9 cellular contexts compared by ENCODE assay signal in genomic region chr14:55752580-55753365, GRCh38.
DNase-seq lines count a peak whose midpoint lies in the region; ATAC-seq and TF ChIP-seq lines count a peak whose summit lies in the region.
"Had no signal": no experiment of that assay in that cellular context is flagged by ENCODE, and none has a peak within 500 bp of the region (broad histone marks: within the 10 kb centered on the region; RNA-seq: fewer than 3 reads in every experiment).

No MANE protein-coding gene starts in this region.

- H3K79me2 ChIP-seq in HCT116 (ENCODE audit: insufficient read depth, low read length), result no peaks in the 10 kb centered on the region

- no peaks in the 10 kb centered on the region for H4K20me1 ChIP-seq in HCT116 (ENCODE audit: insufficient read depth)

- no peak for TF ChIP-seq CTCF in HCT116 (IDR thresholded peaks at IDR 0.05 in 2 of 3, conservative IDR thresholded peaks at IDR 0.05 in 1 of 3; ENCODE audit: borderline replicate concordance in 1 of 3, insufficient read depth in 1 of 3, low read depth in 2 of 3, low read length in 2 of 3)
- TF ChIP-seq CTCF in fibroblast of the aortic adventitia (IDR thresholded peaks at IDR 0.05; ENCODE audit: insufficient read depth, low read length), result no peak
- no peak for TF ChIP-seq CTCF in thyroid gland (IDR thresholded peaks at IDR 0.05)
- no peak for TF ChIP-seq CTCF in sigmoid colon (IDR thresholded peaks at IDR 0.05)

- TF ChIP-seq EP300 in sigmoid colon (IDR thresholded peaks at IDR 0.05), result no peak

- H3K4me3 ChIP-seq in HCT116 (replicated peaks in 1 of 2; ENCODE audit: low read depth in 1 of 2, low read length in 2 of 2) (no peak overlapping the region), fibroblast of the aortic adventitia (ENCODE audit: low read depth, low read length) (no peak overlapping the region), thyroid gland (replicated peaks in 1 of 3) (no peak overlapping the region), sigmoid colon (no peak overlapping the region)

- intact Hi-C loops in HCT116 (cut with micrococcal nuclease), result no loop called here
- intact Hi-C loops in thyroid gland (cut with DNase I), result no loop called here
- intact Hi-C loops in sigmoid colon (cut with DNase I), result no loop called here

- peak overlapping the region; percentile 48 for H3K4me2 ChIP-seq in HCT116 (ENCODE audit: low read length)

- no TSS peak for BruUV-seq in HCT116 (replicated peaks; lab: Mats Ljungman, UMichigan)

- no peak for DNase-seq in HCT116 (ENCODE audit: low read depth, low spot score)
- peak; percentile 20 for DNase-seq in NCI-H774 (lab: John Stamatoyannopoulos, UW)
- DNase-seq in fibroblast of the aortic adventitia (ENCODE audit: low read depth), result peak; percentile 70
- DNase-seq in thyroid gland, result peak; percentile 69 to 77
- no peak for DNase-seq in occipital lobe (lab: John Stamatoyannopoulos, UW)
- no peak for DNase-seq in sigmoid colon
- no peak for DNase-seq in MV-4-11 (lab: John Stamatoyannopoulos, UW)
- DNase-seq: activated CD4-positive, alpha-beta memory T cell treated with anti-CD3 and anti-CD28 coated beads, Interleukin-2, amount 10 ng/mL, durations not matched to agents 7 days and 5 days; natural killer cell had no signal

- RAD21 ChIA-PET in HCT116 (lab: Charles Lee; ENCODE audit: low non-redundant PET in 1 of 2, low total read pairs in 2 of 2, uncharacterized antibody in 2 of 2, unreplicated experiment in 2 of 2), result no interaction called here

- TF ChIP-seq RAD21 in HCT116 (IDR thresholded peaks at IDR 0.05; ENCODE audit: low read depth), result no peak

- POLR2A ChIA-PET in HCT116 (lab: Charles Lee), result no interaction called here

- H3K4me1 ChIP-seq in HCT116 (ENCODE audit: control insufficient read depth in 1 of 2, insufficient read depth in 2 of 2, low read length in 2 of 2), result peaks cover 17 to 26% of the 10 kb centered on the region in 2 experiments
- peaks cover 10 to 19% of the 10 kb centered on the region in 2 donors for H3K4me1 ChIP-seq in thyroid gland
- peaks cover 0 to 12% (median 11%) of the 10 kb centered on the region in 4 donors for H3K4me1 ChIP-seq in sigmoid colon

- H3K36me3 ChIP-seq in HCT116 (ENCODE audit: control insufficient read depth in 1 of 2, insufficient read depth in 2 of 2, low read length in 2 of 2), result no peaks in the 10 kb centered on the region
- no peaks in the 10 kb centered on the region for H3K36me3 ChIP-seq in thyroid gland
- no peaks in the 10 kb centered on the region for H3K36me3 ChIP-seq in sigmoid colon

- H3K27me3 ChIP-seq in HCT116 (ENCODE audit: insufficient read depth, low read length), result no peaks in the 10 kb centered on the region
- no peaks in the 10 kb centered on the region for H3K27me3 ChIP-seq in thyroid gland
- no peaks in the 10 kb centered on the region for H3K27me3 ChIP-seq in sigmoid colon

- no peak for TF ChIP-seq POLR2A in HCT116 (IDR thresholded peaks at IDR 0.05; ENCODE audit: borderline replicate concordance, extremely low read depth, insufficient read depth, insufficient read length)
- TF ChIP-seq POLR2A in thyroid gland (IDR thresholded peaks at IDR 0.05), result no peak
- TF ChIP-seq POLR2A in sigmoid colon (IDR thresholded peaks at IDR 0.05), result no peak

- peak; percentile 46 for ATAC-seq in HCT116
- ATAC-seq: natural killer cell had no signal

- H3K27ac ChIP-seq in HCT116 (ENCODE audit: low read depth, low read length) (0 out of 2 replicates have a peak overlapping the region, but pooled peaks have one; percentile 7), thyroid gland (peak overlapping the region in 1 of 3 donors; percentile 64), sigmoid colon (no peak overlapping the region)

- 65 to 69% methylated on average over 7 of the region's 7 CpGs for WGBS in thyroid gland, 2 donors
- 56 to 69% methylated on average over 7 of the region's 7 CpGs for WGBS in sigmoid colon, 2 donors

- H3K9me3 ChIP-seq in HCT116 (ENCODE audit: control insufficient read depth in 1 of 2, insufficient read depth in 1 of 2, low read depth in 1 of 2, low read length in 2 of 2) (no peaks in the 10 kb centered on the region), thyroid gland (no peaks in the 10 kb centered on the region), sigmoid colon (no peaks in the 10 kb centered on the region)

- H3K9me2 ChIP-seq in HCT116 (ENCODE audit: insufficient read depth), result no peaks in the 10 kb centered on the region

- CTCF ChIA-PET in HCT116 (lab: Charles Lee), result no interaction called here

- H3K9ac ChIP-seq in HCT116 (ENCODE audit: low read length), result no peak overlapping the region

- no peak overlapping the region for H2AFZ ChIP-seq in HCT116 (ENCODE audit: low read depth, low read length, poor library complexity, severe bottlenecking)

TF ChIP-seq in HCT116, 20 proteins besides CTCF, POLR2A, EP300 and RAD21:
- TF ChIP-seq ZFX (IDR thresholded peaks at IDR 0.05) (no peak), YY1 (IDR thresholded peaks at IDR 0.05; ENCODE audit: extremely low read depth, insufficient replicate concordance, low read depth, low read length) (no peak), SIN3A (IDR thresholded peaks at IDR 0.05; ENCODE audit: low read depth) (no peak), POLR2AphosphoS5 (IDR thresholded peaks at IDR 0.05; ENCODE audit: low read depth, low read length) (no peak), SP1 (IDR thresholded peaks at IDR 0.05; ENCODE audit: low read depth) (no peak), REST (IDR thresholded peaks at IDR 0.05; ENCODE audit: low read depth) (no peak), EGR1 (IDR thresholded peaks at IDR 0.05; ENCODE audit: low read depth) (no peak), TCF7L2 (IDR thresholded peaks at IDR 0.05; ENCODE audit: borderline replicate concordance, extremely low read depth, insufficient read depth, insufficient read length) (no peak), MAX (IDR thresholded peaks at IDR 0.05) (no peak), CEBPB (IDR thresholded peaks at IDR 0.05; ENCODE audit: low read depth) (no peak), FOSL1 (IDR thresholded peaks at IDR 0.05; ENCODE audit: low read depth) (no peak), ATF3 (IDR thresholded peaks at IDR 0.05) (no peak), EZH2phosphoT487 (IDR thresholded peaks at IDR 0.05; ENCODE audit: borderline replicate concordance) (no peak), JUND (IDR thresholded peaks at IDR 0.05) (no peak), EZH2 (IDR thresholded peaks at IDR 0.05) (no peak), ZBTB33 (IDR thresholded peaks at IDR 0.05; ENCODE audit: extremely low read depth, insufficient replicate concordance, low read length) (no peak), CBX3 (IDR thresholded peaks at IDR 0.05; ENCODE audit: low read depth) (no peak), ELF1 (IDR thresholded peaks at IDR 0.05; ENCODE audit: borderline replicate concordance, low read depth) (no peak), SRF (IDR thresholded peaks at IDR 0.05; ENCODE audit: low read depth) (no peak), ZNF274 (IDR thresholded peaks at IDR 0.05; ENCODE audit: low read depth, low read length) (no peak)
TF ChIP-seq in HCT116: peak in this region for 0.

Comparison
In these comparisons a context has a peak if more than half of its experiments do, and no peak if none do; other contexts are left out.
1. DNase-seq: peak in NCI-H774 (single experiment), fibroblast of the aortic adventitia (single experiment) and thyroid gland (2 of 2); none in HCT116 (single experiment), occipital lobe (single experiment), sigmoid colon (single experiment) and MV-4-11 (single experiment).